ENCODE assay signal across 13 cellular contexts in genomic region chr5:53167836-53168235, GRCh38. TPM values are rescaled to one million over a fixed set of nuclear protein-coding genes. Genes with fewer than 3 reads are reported as not detected.
DNase-seq lines count a peak whose midpoint lies in the region; ATAC-seq, FAIRE-seq and TF ChIP-seq lines count a peak whose summit lies in the region.
"Had no signal": no experiment of that assay in that cellular context is flagged by ENCODE, and none has a peak within 500 bp of the region (broad histone marks: within the 10 kb centered on the region; RNA-seq: fewer than 3 reads in every experiment).

No MANE protein-coding gene starts in this region.

- TF ChIP-seq EP300 in sigmoid colon (IDR thresholded peaks at IDR 0.05) = no peak

- intact Hi-C loops in sigmoid colon (cut with DNase I) = no loop called here

- H3K36me3 ChIP-seq in bronchial epithelial cell (ENCODE audit: control insufficient read depth, insufficient read depth, low read length) = no peaks in the 10 kb centered on the region
- H3K36me3 ChIP-seq in sigmoid colon = no peaks in the 10 kb centered on the region
- H3K36me3 ChIP-seq: SJSA1, suprapubic skin had no signal

- no peak for TF ChIP-seq POLR2A in sigmoid colon (IDR thresholded peaks at IDR 0.05)

- peaks cover 0 to 25% (median 20%) of the 10 kb centered on the region in 4 donors for H3K4me1 ChIP-seq in sigmoid colon
- H3K4me1 ChIP-seq: SJSA1 had no signal

- peak; percentile 7 for FAIRE-seq in bronchial epithelial cell (lab: Jason Lieb, UNC)

- H3K4me3 ChIP-seq in bronchial epithelial cell (ENCODE audit: low read depth, low read length) (no peak overlapping the region), sigmoid colon (no peak overlapping the region)
- H3K4me3 ChIP-seq: SJSA1, suprapubic skin had no signal

- WGBS in sigmoid colon, 2 donors = 63 to 66% methylated on average over 1 of the region's 1 CpG

- TF ChIP-seq CTCF in bronchial epithelial cell (IDR thresholded peaks at IDR 0.05; ENCODE audit: insufficient read depth, low read length, severe bottlenecking) (no peak), sigmoid colon (IDR thresholded peaks at IDR 0.05) (no peak)

- H3K9me3 ChIP-seq in sigmoid colon = no peaks in the 10 kb centered on the region
- H3K9me3 ChIP-seq: SJSA1, suprapubic skin had no signal

- DNase-seq in GM03348 (ENCODE audit: low spot score) = peak; percentile 33
- no peak for DNase-seq in bronchial epithelial cell (ENCODE audit: low read depth)
- DNase-seq in iris pigment epithelial cell (ENCODE audit: low read depth) = peak; percentile 68
- peak; percentile 78 for DNase-seq in sigmoid colon
- no peak for DNase-seq in stimulated activated CD4-positive, alpha-beta T cell treated with anti-CD3 and anti-CD28 coated beads, Interleukin-4, amount 100 ng/mL, for 24 hours
- no peak for DNase-seq in DMS153 treated with DMSO at 0.1 percent for 48 hours (lab: John Stamatoyannopoulos, UW; ENCODE audit: unreplicated experiment)
- DNase-seq in NCI-H69 (lab: John Stamatoyannopoulos, UW) = no peak
- DNase-seq: CD8-positive, alpha-beta memory T cell; NCI-H446 treated with DMSO at 0.1 percent for 48 hours; stimulated activated CD4-positive, alpha-beta T cell treated with anti-CD3 and anti-CD28 coated beads, Interleukin-4, amount 100 ng/mL, for 1 hour had no signal

- H3K27me3 ChIP-seq in bronchial epithelial cell (ENCODE audit: control insufficient read depth, insufficient read depth, low read length) (no peaks in the 10 kb centered on the region), sigmoid colon (no peaks in the 10 kb centered on the region)
- H3K27me3 ChIP-seq: SJSA1, suprapubic skin had no signal

- H3K27ac ChIP-seq in sigmoid colon = peak overlapping the region; percentile 9 to 45 (median 24)
- H3K27ac ChIP-seq: SJSA1, suprapubic skin had no signal

- no peak for ATAC-seq in esophagus mucosa

RNA-seq across cellular contexts. Expression of gene MOCS2, which starts 58.3 kb away (rescaled TPM):
- 15.8 and 17.0 TPM in 2 replicates for total RNA-seq in bronchial epithelial cell
- total RNA-seq in sigmoid colon = 10 to 100 TPM; 56.5 to 92.7 (median 80.1) TPM
- 10 to 100 TPM; 30.5 to 56.5 (median 54.1) TPM for polyA plus RNA-seq in sigmoid colon
- total RNA-seq in esophagus mucosa = 21.7 TPM

Comparison
In these comparisons a context has a peak if more than half of its experiments do, and no peak if none do; other contexts are left out.
1. DNase-seq: peak in GM03348 (single experiment), iris pigment epithelial cell (single experiment) and sigmoid colon (single experiment); none in bronchial epithelial cell (single experiment), stimulated activated CD4-positive, alpha-beta T cell treated with anti-CD3 and anti-CD28 coated beads, Interleukin-4, amount 100 ng/mL, for 24 hours (single experiment), DMS153 treated with DMSO at 0.1 percent for 48 hours (single experiment) and NCI-H69 (single experiment).